ENCODE assay signal across 8 cellular contexts in genomic region chrX:41085883-41086626, GRCh38. TPM values are rescaled to one million over a fixed set of nuclear protein-coding genes. Genes with fewer than 3 reads are reported as not detected.
A peak's percentile ranks its signal among the peaks of the same experiment; 100 is the strongest.
DNase-seq lines count a peak whose midpoint lies in the region; ATAC-seq and TF ChIP-seq lines count a peak whose summit lies in the region.

No MANE protein-coding gene starts in this region.

- CTCF ChIA-PET in PC-9 (lab: Charles Lee): interaction anchor here (0.6 kb wide), 2 partner anchors 31 to 153 kb away, joined by 6 to 7 read pairs; no protein-coding TSS in a partner anchor

- H2AK5ac ChIP-seq in neuronal stem cell (ENCODE audit: low read depth, low read length): peak overlapping the region; percentile 56

- H3K36me3 ChIP-seq in PC-9 (ENCODE audit: low read depth) (no peaks in the 10 kb centered on the region), neuronal stem cell (replicated peaks in 1 of 2; ENCODE audit: control insufficient read depth in 2 of 2, insufficient read depth in 2 of 2, low read length in 2 of 2) (peaks cover 0 to 8% of the 10 kb centered on the region in 2 donors), thyroid gland (no peaks in the 10 kb centered on the region)

- H2BK120ac ChIP-seq in neuronal stem cell (ENCODE audit: low read depth, low read length): peak overlapping the region; percentile 72

- no peak overlapping the region for H2BK15ac ChIP-seq in neuronal stem cell (ENCODE audit: low read length)

- no peak overlapping the region for H3K4ac ChIP-seq in neuronal stem cell (ENCODE audit: low read length)

- peak; percentile 5 for DNase-seq in DMS79 treated with DMSO at 0.1 percent for 48 hours (lab: John Stamatoyannopoulos, UW)
- no peak for DNase-seq in DMS79 (lab: John Stamatoyannopoulos, UW)
- peak in 1 of 2 experiments; percentile 24 for DNase-seq in PC-9
- DNase-seq in activated gamma-delta T cell treated with anti-CD3 and anti-CD28 coated beads, Interleukin-2, amount 50 U/mL, for 16 hours (ENCODE audit: low read depth): peak; percentile 9
- peak; percentile 26 for DNase-seq in foreskin melanocyte
- no peak for DNase-seq in neuronal stem cell (ENCODE audit: low spot score)
- DNase-seq in thyroid gland: peak; percentile 51 to 60

- H3K4me2 ChIP-seq in PC-9 (peak overlapping the region; percentile 70; the same call in 1 of the 2 replicates), neuronal stem cell (ENCODE audit: insufficient read depth, low read length, poor library complexity, severe bottlenecking) (peak overlapping the region; percentile 25)

- no peak overlapping the region for H4K91ac ChIP-seq in neuronal stem cell (ENCODE audit: low read depth, low read length, poor library complexity)

- no peaks in the 10 kb centered on the region for H3K27me3 ChIP-seq in PC-9 (ENCODE audit: insufficient read depth, low read depth)
- no peaks in the 10 kb centered on the region for H3K27me3 ChIP-seq in neuronal stem cell (ENCODE audit: control insufficient read depth in 3 of 3, insufficient read depth in 3 of 3, low read depth in 1 of 3, low read length in 3 of 3)
- no peaks in the 10 kb centered on the region for H3K27me3 ChIP-seq in thyroid gland

- peak overlapping the region; percentile 56 for H3K14ac ChIP-seq in neuronal stem cell (ENCODE audit: low read length)

- H3K27ac ChIP-seq in PC-9 (peak overlapping the region; percentile 92), neuronal stem cell (replicated peaks; ENCODE audit: low read length) (peak overlapping the region; percentile 87), thyroid gland (peak overlapping the region; percentile 97 to 99 (median 99))

- H3K9ac ChIP-seq in neuronal stem cell (ENCODE audit: low read depth, low read length, poor library complexity): peak overlapping the region; percentile 96

- POLR2A ChIA-PET in PC-9 (lab: Charles Lee; ENCODE audit: unreplicated experiment): interaction anchor here (0.6 kb wide), 1 partner anchor 31 kb away, joined by 4 read pairs; no protein-coding TSS in a partner anchor

- peak overlapping the region; percentile 73 for H3K23ac ChIP-seq in neuronal stem cell (ENCODE audit: low read depth, low read length, poor library complexity)

- peak in 1 of 2 donors; percentile 33 for TF ChIP-seq POLR2A in thyroid gland (IDR thresholded peaks at IDR 0.05)

- no peaks in the 10 kb centered on the region for H3K9me3 ChIP-seq in PC-9 (ENCODE audit: insufficient read depth, low read depth)
- H3K9me3 ChIP-seq in neuronal stem cell (replicated peaks in 1 of 2; ENCODE audit: control insufficient read depth in 2 of 2, insufficient read depth in 1 of 2, low read depth in 1 of 2, low read length in 2 of 2): no peaks in the 10 kb centered on the region
- H3K9me3 ChIP-seq in thyroid gland: no peaks in the 10 kb centered on the region

- H4K20me1 ChIP-seq in PC-9 (ENCODE audit: insufficient read depth): peaks cover 11% of the 10 kb centered on the region; the same call in 1 of the 2 replicates

- TF ChIP-seq CTCF in PC-9 (conservative IDR thresholded peaks at IDR 0.05): no peak
- TF ChIP-seq CTCF in thyroid gland (IDR thresholded peaks at IDR 0.05): no peak

- no CpG with 5 or more reads among the region's 71 CpGs for WGBS in neuronal stem cell (ENCODE audit: extremely low coverage in 2 of 2, insufficient read length in 2 of 2, insufficient replicate concordance in 1 of 2), 2 donors
- WGBS in thyroid gland, 2 donors: no CpG with 5 or more reads among the region's 71 CpGs

- H3K79me2 ChIP-seq in PC-9 (ENCODE audit: low read depth): peaks cover 56% of the 10 kb centered on the region

- peak overlapping the region; percentile 99 for H3K18ac ChIP-seq in neuronal stem cell (ENCODE audit: low read length)

- peaks cover 4% of the 10 kb centered on the region for H3K79me1 ChIP-seq in neuronal stem cell (ENCODE audit: low read depth, low read length)

- H3K4me1 ChIP-seq in PC-9 (replicated peaks; ENCODE audit: insufficient read depth): 0 out of 2 replicates have a peak, but pooled peaks cover 6% of the 10 kb centered on the region
- peaks cover 0 to 3% of the 10 kb centered on the region in 2 donors for H3K4me1 ChIP-seq in neuronal stem cell (ENCODE audit: control insufficient read depth in 2 of 2, insufficient read depth in 1 of 2, low read depth in 1 of 2, low read length in 2 of 2)
- H3K4me1 ChIP-seq in thyroid gland: peaks cover 6 to 21% of the 10 kb centered on the region in 2 donors

- H3F3A ChIP-seq in PC-9 (ENCODE audit: insufficient read depth, low read depth): no peaks in the 10 kb centered on the region

- intact Hi-C loops in PC-9 (cut with micrococcal nuclease; ENCODE audit: unreplicated experiment) (no loop called here), thyroid gland (cut with DNase I) (loop anchor here (10.0 kb wide), 1 partner anchor 249 kb away; the partner anchor contains the start of gene DDX3X)

- H2BK5ac ChIP-seq in neuronal stem cell (ENCODE audit: low read length): peak overlapping the region; percentile 93

- ATAC-seq in HG02840 (IDR thresholded peaks at IDR 0.05; ENCODE audit: low FRiP score, unreplicated experiment): peak; percentile 6

- no peak overlapping the region for H2BK12ac ChIP-seq in neuronal stem cell (ENCODE audit: low read length)

- H3K4me3 ChIP-seq in PC-9: peak overlapping the region; percentile 62
- peak overlapping the region; percentile 93 to 100 for H3K4me3 ChIP-seq in neuronal stem cell (ENCODE audit: low read length in 2 of 2)
- peak overlapping the region; percentile 43 to 96 (median 47) for H3K4me3 ChIP-seq in thyroid gland (replicated peaks in 1 of 3)

- BruUV-seq in PC-9 (replicated peaks; lab: Mats Ljungman, UMichigan): no TSS peak

- H2AFZ ChIP-seq in PC-9: no peak overlapping the region
- H2AFZ ChIP-seq in neuronal stem cell (ENCODE audit: low read length): peak overlapping the region; percentile 74

- no peak overlapping the region for H4K8ac ChIP-seq in neuronal stem cell (ENCODE audit: low read depth, low read length)

- H3K9me2 ChIP-seq in PC-9 (ENCODE audit: insufficient read depth): no peaks in the 10 kb centered on the region

RNA-seq across cellular contexts. Expression of gene USP9X, which starts 0.8 kb away (rescaled TPM):
- total RNA-seq in PC-9 (2021) (38.4 and 43.2 TPM in 2 replicates), thyroid gland (100 to 1,000 TPM; 101 to 138 (median 106) TPM)
- 22.2 TPM for polyA plus RNA-seq in neuronal stem cell (2013, experiment 1 of 2)
- polyA plus RNA-seq in neuronal stem cell (2013, experiment 2 of 2): 22.2 TPM

Comparison
In these comparisons a context has a peak if more than half of its experiments do, and no peak if none do; other contexts are left out.
1. DNase-seq: peak in DMS79 treated with DMSO at 0.1 percent for 48 hours (single experiment), activated gamma-delta T cell treated with anti-CD3 and anti-CD28 coated beads, Interleukin-2, amount 50 U/mL, for 16 hours (single experiment), foreskin melanocyte (single experiment) and thyroid gland (2 of 2); none in DMS79 (single experiment) and neuronal stem cell (single experiment).
2. Peak in every context shown above with its lines, with median percentiles within 50 percentile points of each other: H3K27ac ChIP-seq and H3K4me3 ChIP-seq.